17 cellular contexts compared by ENCODE assay signal in the genomic region with DNA sequence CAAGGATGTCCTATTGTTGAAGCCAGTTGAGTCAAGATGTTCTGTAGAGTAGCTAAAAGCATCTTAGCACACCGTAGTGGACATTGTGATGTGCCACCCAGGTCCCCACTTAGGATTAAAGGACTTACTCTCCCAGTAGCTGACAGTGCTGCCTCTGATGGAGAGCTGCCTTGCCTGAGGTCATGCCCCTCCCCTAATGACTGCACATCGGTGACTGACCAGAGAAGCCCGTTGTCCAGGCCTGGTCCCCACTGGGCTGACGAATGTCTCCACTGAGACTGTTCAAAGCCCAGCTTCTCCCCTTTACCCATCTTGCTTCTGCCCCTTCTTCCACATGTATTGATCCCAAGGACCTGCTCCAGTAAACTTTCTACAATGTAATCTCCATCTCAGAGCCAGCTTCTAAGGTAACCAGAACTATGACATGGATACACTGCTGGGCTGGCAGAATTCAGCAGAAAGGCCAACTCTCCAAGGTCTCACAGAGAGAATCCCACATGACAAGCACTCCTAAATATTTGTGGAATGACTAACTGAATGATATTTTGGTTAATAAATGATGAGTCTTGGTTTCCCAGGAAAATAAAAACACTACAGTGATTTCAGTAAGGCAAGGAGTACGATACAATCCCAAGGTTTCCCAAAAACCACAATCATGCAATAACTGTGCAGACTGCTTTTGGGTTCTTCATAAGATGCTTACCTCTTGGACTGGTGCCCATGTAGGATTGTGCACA.
DNase-seq lines count a peak whose midpoint lies in the region; ATAC-seq, FAIRE-seq and TF ChIP-seq lines count a peak whose summit lies in the region.
"Had no signal": no experiment of that assay in that cellular context is flagged by ENCODE, and none has a peak within 500 bp of the region (broad histone marks: within the 10 kb centered on the region; RNA-seq: fewer than 3 reads in every experiment).

No MANE protein-coding gene starts in this region.

- ATAC-seq in body of pancreas (peak; percentile 47), T-helper 17 cell (no peak), GM18873 (IDR thresholded peaks at IDR 0.05; ENCODE audit: low FRiP score, unreplicated experiment) (no peak)
- ATAC-seq: HepG2 had no signal

- WGBS in body of pancreas, 2 donors = 71 to 81% methylated on average over 4 to 5 of the region's 5 CpGs

- no peak overlapping the region for H3K9ac ChIP-seq in keratinocyte (ENCODE audit: control insufficient read depth, extremely low read depth, insufficient read depth, low read length)
- H3K9ac ChIP-seq: neural progenitor cell had no signal

- H3K4me1 ChIP-seq in body of pancreas (peaks cover 12% of the 10 kb centered on the region), keratinocyte (ENCODE audit: control insufficient read depth, extremely low read depth, insufficient read depth, low read length) (peaks cover 16% of the 10 kb centered on the region)
- H3K4me1 ChIP-seq: colonic mucosa, neural progenitor cell had no signal

- H3K4me3 Mint-ChIP-seq in HFFc6 (no peak overlapping the region), T-helper 17 cell (no peak overlapping the region)
- no peak overlapping the region for H3K4me3 Mint-ChIP-seq in activated CD4-positive, alpha-beta T cell treated with anti-CD3 and anti-CD28 coated beads, Interleukin-2, amount 10 ng/mL, durations not matched to agents 24 days and 14 days
- H3K4me3 Mint-ChIP-seq: activated naive CD8-positive, alpha-beta T cell; neural progenitor cell had no signal

- H2AFZ ChIP-seq in keratinocyte (ENCODE audit: control insufficient read depth, low read length) = no peak overlapping the region
- H2AFZ ChIP-seq: neural progenitor cell had no signal

- H3K9me1 ChIP-seq in keratinocyte (ENCODE audit: control insufficient read depth, extremely low read depth, insufficient read depth, low read length) = no peaks in the 10 kb centered on the region

- peak overlapping the region in 1 of 4 donors; percentile 25 for H3K27ac ChIP-seq in body of pancreas
- H3K27ac ChIP-seq in keratinocyte (ENCODE audit: control insufficient read depth, insufficient read depth, low read length) = peak overlapping the region; percentile 32
- H3K27ac ChIP-seq: colonic mucosa, neural progenitor cell, VCaP had no signal

- peaks cover 42% of the 10 kb centered on the region for H3K4me1 Mint-ChIP-seq in HFFc6 (ENCODE audit: low read depth)
- no peaks in the 10 kb centered on the region for H3K4me1 Mint-ChIP-seq in activated CD4-positive, alpha-beta T cell treated with anti-CD3 and anti-CD28 coated beads, Interleukin-2, amount 10 ng/mL, durations not matched to agents 24 days and 14 days
- no peaks in the 10 kb centered on the region for H3K4me1 Mint-ChIP-seq in T-helper 17 cell

- H3K9me3 ChIP-seq in body of pancreas = no peaks in the 10 kb centered on the region
- H3K9me3 ChIP-seq in keratinocyte (ENCODE audit: control insufficient read depth, low read depth, low read length) = no peaks in the 10 kb centered on the region
- no peaks in the 10 kb centered on the region for H3K9me3 ChIP-seq in T-helper 17 cell (ENCODE audit: control insufficient read depth, low read length, poor library complexity, severe bottlenecking)
- H3K9me3 ChIP-seq: colonic mucosa had no signal

- H3K36me3 ChIP-seq in body of pancreas (replicated peaks in 1 of 2; ENCODE audit: insufficient read depth in 1 of 2, low read depth in 2 of 2) (no peaks in the 10 kb centered on the region), keratinocyte (ENCODE audit: control insufficient read depth in 2 of 2, extremely low read depth in 1 of 2, insufficient read depth in 2 of 2, low read length in 2 of 2) (peaks cover 0 to 9% of the 10 kb centered on the region in 2 experiments)
- H3K36me3 ChIP-seq: colonic mucosa, neural progenitor cell had no signal

- H3K4me3 ChIP-seq in body of pancreas (no peak overlapping the region), keratinocyte (ENCODE audit: control insufficient read depth in 2 of 3, extremely low read depth in 1 of 3, insufficient read depth in 2 of 3, low read depth in 1 of 3, low read length in 3 of 3) (peak overlapping the region in 1 of 3 experiments; percentile 27)
- H3K4me3 ChIP-seq: colonic mucosa, neural progenitor cell, smooth muscle cell had no signal

- no peak for TF ChIP-seq POLR2A in body of pancreas (IDR thresholded peaks at IDR 0.05)

- no peaks in the 10 kb centered on the region for H3K79me2 ChIP-seq in keratinocyte (ENCODE audit: control insufficient read depth, insufficient read depth, low read length)

- H3K27me3 ChIP-seq in body of pancreas (no peaks in the 10 kb centered on the region), keratinocyte (ENCODE audit: control insufficient read depth, extremely low read depth, insufficient read depth, low read length) (no peaks in the 10 kb centered on the region)
- H3K27me3 ChIP-seq: colonic mucosa, neural progenitor cell had no signal

- peak overlapping the region; percentile 57 for H3K27ac Mint-ChIP-seq in HFFc6
- no peak overlapping the region for H3K27ac Mint-ChIP-seq in activated CD4-positive, alpha-beta T cell treated with anti-CD3 and anti-CD28 coated beads, Interleukin-2, amount 10 ng/mL, durations not matched to agents 24 days and 14 days
- H3K27ac Mint-ChIP-seq in T-helper 17 cell = no peak overlapping the region
- H3K27ac Mint-ChIP-seq: activated naive CD8-positive, alpha-beta T cell; neural progenitor cell had no signal

- no peaks in the 10 kb centered on the region for H3K9me3 Mint-ChIP-seq in HFFc6
- H3K9me3 Mint-ChIP-seq in activated CD4-positive, alpha-beta T cell treated with anti-CD3 and anti-CD28 coated beads, Interleukin-2, amount 10 ng/mL, durations not matched to agents 24 days and 14 days = no peaks in the 10 kb centered on the region
- H3K9me3 Mint-ChIP-seq: neural progenitor cell had no signal

- in situ Hi-C loops in ACHN (cut with HindIII; ENCODE audit: low pct_ligation_motif_present, low pct_unique_long_range_greater_than_20kb, low sequenced_read_pairs) = no loop called here

- H4K20me1 ChIP-seq in keratinocyte (ENCODE audit: control insufficient read depth, extremely low read depth, insufficient read depth, low read length) = no peaks in the 10 kb centered on the region

- no peak for TF ChIP-seq CTCF in HFFc6 (IDR thresholded peaks at IDR 0.05)
- no peak for TF ChIP-seq CTCF in body of pancreas (IDR thresholded peaks at IDR 0.05)
- no peak for TF ChIP-seq CTCF in keratinocyte (optimal IDR thresholded peaks at IDR 0.05 in 1 of 3, IDR thresholded peaks at IDR 0.05 in 1 of 3, conservative IDR thresholded peaks at IDR 0.05 in 1 of 3; ENCODE audit: extremely low read depth in 1 of 3, insufficient read depth in 2 of 3, low read length in 3 of 3)

- dilution Hi-C loops in keratinocyte (cut with MboI; ENCODE audit: extremely low pct_ligation_motif_present, low sequenced_read_pairs) = no loop called here

- H3K27me3 Mint-ChIP-seq in HFFc6 (ENCODE audit: insufficient read depth) (peaks cover 6% of the 10 kb centered on the region), T-helper 17 cell (peaks cover 45% of the 10 kb centered on the region)
- H3K27me3 Mint-ChIP-seq in activated CD4-positive, alpha-beta T cell treated with anti-CD3 and anti-CD28 coated beads, Interleukin-2, amount 10 ng/mL, durations not matched to agents 24 days and 14 days = no peaks in the 10 kb centered on the region
- H3K27me3 Mint-ChIP-seq: activated naive CD8-positive, alpha-beta T cell had no signal

- H3K36me3 Mint-ChIP-seq in HFFc6 (ENCODE audit: low read depth) (no peaks in the 10 kb centered on the region), T-helper 17 cell (ENCODE audit: low read depth) (no peaks in the 10 kb centered on the region)
- no peaks in the 10 kb centered on the region for H3K36me3 Mint-ChIP-seq in activated CD4-positive, alpha-beta T cell treated with anti-CD3 and anti-CD28 coated beads, Interleukin-2, amount 10 ng/mL, durations not matched to agents 24 days and 14 days (ENCODE audit: low read depth)
- H3K36me3 Mint-ChIP-seq: activated naive CD8-positive, alpha-beta T cell had no signal

- peak overlapping the region; percentile 65 for H3K4me2 ChIP-seq in keratinocyte (ENCODE audit: control insufficient read depth, extremely low read depth, insufficient read depth, low read depth, low read length)
- H3K4me2 ChIP-seq: neural progenitor cell, smooth muscle cell had no signal

- FAIRE-seq in keratinocyte (lab: Jason Lieb, UNC) = peak; percentile 17
- FAIRE-seq: HepG2 had no signal

- peak; percentile 87 for DNase-seq in ACHN
- DNase-seq in HFFc6 = peak; percentile 69
- DNase-seq in body of pancreas = no peak
- DNase-seq in keratinocyte (ENCODE audit: low read depth, low spot score) = no peak
- no peak for DNase-seq in activated CD4-positive, alpha-beta T cell treated with anti-CD3 and anti-CD28 coated beads, Interleukin-2, amount 10 ng/mL, durations not matched to agents 24 days and 14 days
- DNase-seq in NCI-H2029 (lab: John Stamatoyannopoulos, UW) = no peak
- no peak for DNase-seq in T-helper 17 cell
- DNase-seq: activated CD8-positive, alpha-beta memory T cell treated with anti-CD3 and anti-CD28 coated beads, Interleukin-2, amount 50 U/mL, for 48 hours; colonic mucosa; mesendoderm; NCI-H1048 had no signal

- intact Hi-C loops in body of pancreas (cut with DNase I) = no loop called here
- intact Hi-C loops in activated CD4-positive, alpha-beta T cell treated with anti-CD3 and anti-CD28 coated beads, Interleukin-2, amount 10 ng/mL, durations not matched to agents 24 days and 14 days (cut with micrococcal nuclease) = no loop called here

Comparison
In these comparisons a context has a peak if more than half of its experiments do, and no peak if none do; other contexts are left out.
1. DNase-seq: peak in ACHN (single experiment) and HFFc6 (single experiment); none in body of pancreas (0 of 4), keratinocyte (single experiment), activated CD4-positive, alpha-beta T cell treated with anti-CD3 and anti-CD28 coated beads, Interleukin-2, amount 10 ng/mL, durations not matched to agents 24 days and 14 days (single experiment), NCI-H2029 (single experiment) and T-helper 17 cell (0 of 3).